ENCODE assay signal across 16 cellular contexts in the genomic region with DNA sequence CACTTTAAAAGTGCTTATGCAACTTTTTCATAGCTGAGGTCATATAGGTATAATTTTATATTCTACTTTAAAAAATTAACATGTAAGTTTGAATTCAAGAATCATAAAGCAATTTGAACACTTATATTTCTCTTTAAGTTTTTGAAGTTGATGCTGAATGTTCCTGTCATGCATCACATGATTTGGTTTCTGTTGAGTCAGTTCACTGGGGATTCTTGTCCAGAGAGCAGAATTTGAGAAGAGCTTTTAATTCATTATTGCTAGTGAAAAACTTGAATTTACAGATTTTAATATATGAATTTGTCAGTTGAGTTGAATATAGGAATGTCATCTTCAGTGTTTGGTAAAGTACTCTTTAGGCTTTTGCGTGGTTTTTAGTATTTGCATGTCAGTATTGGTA.
"Had no signal": no experiment of that assay in that cellular context is flagged by ENCODE, and none has a peak within 500 bp of the region (broad histone marks: within the 10 kb centered on the region; RNA-seq: fewer than 3 reads in every experiment).

No MANE protein-coding gene starts in this region.

- DNase-seq: activated CD4-positive, alpha-beta T cell treated with anti-CD3 and anti-CD28 coated beads, Interleukin-2, amount 50 U/mL, for 4 hours; activated effector memory CD4-positive, alpha-beta T cell treated with anti-CD3 and anti-CD28 coated beads, Interleukin-2, amount 50 U/mL, for 16 hours; activated naive CD4-positive, alpha-beta T cell treated with anti-CD3 and anti-CD28 coated beads, Interleukin-2, amount 50 U/mL, for 16 hours; activated T-cell treated with anti-CD3 and anti-CD28 coated beads, Interleukin-2, amount 50 U/mL, for 72 hours; cerebellar nuclear complex; effector CD8-positive, alpha-beta T cell; foreskin keratinocyte; hypothalamus; kidney; left lung; midbrain; posterior cingulate gyrus; retina; spleen; stimulated activated naive B cell treated with anti-CD40 and anti-IgM and Interleukin-4, amounts not matched to agents 10 μg/mL and 1 μg/mL and 100 μg/mL, for 72 hours had no signal

- H3K9me3 ChIP-seq: esophagus muscularis mucosa, left lung, spleen had no signal

- H3K27me3 ChIP-seq: esophagus muscularis mucosa, foreskin keratinocyte, left lung, spleen had no signal

- ATAC-seq: activated T-cell treated with anti-CD3 and anti-CD28 coated beads, Interleukin-2, amount 50 U/mL, for 72 hours; foreskin keratinocyte; left lung; stimulated activated naive B cell treated with anti-CD40 and anti-IgM and Interleukin-4, amounts not matched to agents 10 μg/mL and 1 μg/mL and 100 μg/mL, for 72 hours had no signal

- H3K27ac ChIP-seq: esophagus muscularis mucosa, foreskin keratinocyte, left lung, spleen had no signal

- H3K4me3 ChIP-seq: esophagus muscularis mucosa, left lung, spleen had no signal

- H3K36me3 ChIP-seq: left lung had no signal

- H3K4me1 ChIP-seq: esophagus muscularis mucosa, foreskin keratinocyte had no signal
